Comparison of ENCODE assay signal across 18 cellular contexts in genomic region chr16:82042144-82042543, GRCh38. TPM values are rescaled to one million over a fixed set of nuclear protein-coding genes. Genes with fewer than 3 reads are reported as not detected.
A peak's percentile ranks its signal among the peaks of the same experiment; 100 is the strongest.
DNase-seq lines count a peak whose midpoint lies in the region; ATAC-seq, FAIRE-seq and TF ChIP-seq lines count a peak whose summit lies in the region.
"Had no signal": no experiment of that assay in that cellular context is flagged by ENCODE, and none has a peak within 500 bp of the region (broad histone marks: within the 10 kb centered on the region; RNA-seq: fewer than 3 reads in every experiment).

No MANE protein-coding gene starts in this region.

- H3K27ac ChIP-seq in HepG2 (ENCODE audit: extremely low read length, insufficient read depth, low read length) (no peak overlapping the region), right lobe of liver (no peak overlapping the region)
- H3K27ac ChIP-seq: 22Rv1, BLaER1 had no signal

- in situ Hi-C loops in HepG2 (cut with HindIII; ENCODE audit: extremely low pct_ligation_motif_present, low pct_unique_long_range_greater_than_20kb) = no loop called here

- TF ChIP-seq POLR2A in HepG2 (IDR thresholded peaks at IDR 0.05; ENCODE audit: insufficient read depth in 1 of 2, low read depth in 2 of 2, low read length in 2 of 2) (no peak), right lobe of liver (IDR thresholded peaks at IDR 0.05) (no peak)

- intact Hi-C loops in HepG2 (cut with micrococcal nuclease; ENCODE audit: unreplicated experiment) (no loop called here), right lobe of liver (cut with DNase I) (no loop called here), mucosa of descending colon (cut with DNase I, micrococcal nuclease) (no loop called here), Right ventricle myocardium inferior (cut with DNase I) (no loop called here)

- H3K36me3 ChIP-seq in HepG2 (replicated peaks in 1 of 2; ENCODE audit: control insufficient read depth in 1 of 2, insufficient read depth in 2 of 2, low read length in 2 of 2) (peaks cover 2 to 5% of the 10 kb centered on the region in 2 experiments; a peak in 3 of 5 replicates), right lobe of liver (no peaks in the 10 kb centered on the region), mucosa of descending colon (ENCODE audit: low read depth) (no peaks in the 10 kb centered on the region)
- H3K36me3 ChIP-seq: BLaER1 had no signal

- peaks cover 67% of the 10 kb centered on the region for H3K79me2 ChIP-seq in HepG2 (ENCODE audit: insufficient read depth, low read length)

- CTCF ChIA-PET in HepG2 (lab: Yijun Ruan, JAX; ENCODE audit: low intra/inter-chr PET ratio, low total read pairs) = no interaction called here

- ATAC-seq in HepG2 = no peak
- ATAC-seq in right lobe of liver = no peak
- ATAC-seq in mucosa of descending colon = peak; percentile 47
- ATAC-seq in GM18498 (IDR thresholded peaks at IDR 0.05; ENCODE audit: unreplicated experiment) = no peak
- ATAC-seq in Right ventricle myocardium inferior = no peak
- ATAC-seq: GM23338 had no signal

- H2AFZ ChIP-seq in HepG2 (ENCODE audit: low read length) = no peak overlapping the region
- H2AFZ ChIP-seq: GM23338 had no signal

- no peaks in the 10 kb centered on the region; the same call in 1 of the 2 replicates for H4K20me1 ChIP-seq in HepG2 (ENCODE audit: insufficient read depth, low read length)
- H4K20me1 ChIP-seq: BLaER1 had no signal

- no peak for TF ChIP-seq CTCF in HepG2 (CRISPR knock-in tag; IDR thresholded peaks at IDR 0.05)
- TF ChIP-seq CTCF in right lobe of liver (IDR thresholded peaks at IDR 0.05) = no peak
- TF ChIP-seq CTCF in mucosa of descending colon (IDR thresholded peaks at IDR 0.05) = no peak

- no peaks in the 10 kb centered on the region for H3K9me3 ChIP-seq in HepG2 (ENCODE audit: low read length)
- H3K9me3 ChIP-seq in right lobe of liver = no peaks in the 10 kb centered on the region
- no peaks in the 10 kb centered on the region for H3K9me3 ChIP-seq in mucosa of descending colon
- H3K9me3 ChIP-seq: BLaER1 had no signal

- no peak for DNase-seq in HepG2 (ENCODE audit: low spot score)
- no peak for DNase-seq in right lobe of liver
- DNase-seq in RPMI7951 (ENCODE audit: low read depth) = peak; percentile 60
- DNase-seq in mucosa of descending colon = no peak
- no peak for DNase-seq in hypothalamus (lab: John Stamatoyannopoulos, UW)
- DNase-seq in Right ventricle myocardium inferior (ENCODE audit: missing footprints) = no peak
- no peak for DNase-seq in activated T-cell treated with anti-CD3 and anti-CD28 coated beads, Interleukin-2, amount 50 U/mL, for 48 hours
- DNase-seq: AML-193; CD4-positive, CD25-positive, alpha-beta regulatory T cell; DMS53; H7 had no signal

- no peaks in the 10 kb centered on the region for H3K27me3 ChIP-seq in HepG2 (ENCODE audit: control insufficient read depth in 1 of 2, insufficient read depth in 2 of 2, low read length in 2 of 2)
- H3K27me3 ChIP-seq in right lobe of liver = no peaks in the 10 kb centered on the region
- H3K27me3 ChIP-seq: BLaER1 had no signal

- H3K4me2 ChIP-seq in HepG2 (ENCODE audit: low read depth, low read length) = no peak overlapping the region
- H3K4me2 ChIP-seq: BLaER1, GM23338 had no signal

- no peak for TF ChIP-seq EP300 in HepG2 (IDR thresholded peaks at IDR 0.05; ENCODE audit: low read depth in 2 of 2, low read length in 2 of 2)
- no peak for TF ChIP-seq EP300 in HepG2 (CRISPR knock-in tag; IDR thresholded peaks at IDR 0.05; ENCODE audit: borderline replicate concordance)

- H3K4me3 ChIP-seq in HepG2 (replicated peaks in 1 of 3; ENCODE audit: insufficient read depth in 1 of 3, low read depth in 2 of 3, low read length in 3 of 3) = no peak overlapping the region
- no peak overlapping the region for H3K4me3 ChIP-seq in right lobe of liver
- no peak overlapping the region for H3K4me3 ChIP-seq in mucosa of descending colon
- H3K4me3 ChIP-seq: BLaER1, GM23338 had no signal

- no peak for TF ChIP-seq RAD21 in HepG2 (CRISPR knock-in tag; IDR thresholded peaks at IDR 0.05)

- 97% methylated on average over 8 of the region's 8 CpGs for WGBS in HepG2 (ENCODE audit: low lambda C conversion rate)
- 100% methylated on average over 3 of the region's 8 CpGs for WGBS in right lobe of liver (ENCODE audit: insufficient coverage, low coverage, low lambda C conversion rate, missing lambda C conversion rate)

- no TSS peak for BruUV-seq in HepG2 (replicated peaks; lab: Mats Ljungman, UMichigan)

- H3K4me1 ChIP-seq in HepG2 (ENCODE audit: insufficient read depth, low read length) = peaks cover 78% of the 10 kb centered on the region
- peaks cover 0 to 51% (median 16%) of the 10 kb centered on the region in 4 donors for H3K4me1 ChIP-seq in right lobe of liver
- H3K4me1 ChIP-seq in mucosa of descending colon (ENCODE audit: low read depth) = peaks cover 3% of the 10 kb centered on the region
- H3K4me1 ChIP-seq: BLaER1 had no signal

- FAIRE-seq in HepG2 (lab: Jason Lieb, UNC) = no peak
- FAIRE-seq: GM18507 had no signal

- POLR2A ChIA-PET in HepG2 (lab: Yijun Ruan, JAX) = interaction anchor here (1.0 kb wide), 1 partner anchor 20 kb away, joined by 3 read pairs; no protein-coding TSS in a partner anchor

- H3K9ac ChIP-seq in HepG2 (ENCODE audit: insufficient read depth, low read depth, low read length) = no peak overlapping the region
- H3K9ac ChIP-seq: BLaER1 had no signal

TF ChIP-seq in HepG2, 621 proteins besides CTCF, POLR2A, EP300 and RAD21 (continues in another document):
- TF ChIP-seq ZNF414 (CRISPR knock-in tag; IDR thresholded peaks at IDR 0.05) = no peak

RNA-seq across cellular contexts. Expression of gene HSD17B2, which starts 7.1 kb away (rescaled TPM):
- total RNA-seq in HepG2 (2016; rRNA removed; fragmentation: Illumina TruSeq; extraction: Trizol) = 20.4 and 26.3 TPM in 2 replicates
- total RNA-seq in HepG2 (2016; cell fraction: cytosol; rRNA removed; fragmentation: Illumina TruSeq; extraction: Trizol; ENCODE audit: low read depth) = 8.1 and 10.8 TPM in 2 replicates
- 17.1 and 26.5 TPM in 2 replicates for total RNA-seq in HepG2 (2016; cell fraction: insoluble cytoplasmic fraction; rRNA removed; fragmentation: Illumina TruSeq; extraction: Trizol)
- 14.2 and 15.4 TPM in 2 replicates for total RNA-seq in HepG2 (2016; cell fraction: membrane; rRNA removed; fragmentation: Illumina TruSeq; extraction: Trizol)
- 20.3 and 26.6 TPM in 2 replicates for total RNA-seq in HepG2 (2016; cell fraction: nucleus; rRNA removed; fragmentation: Illumina TruSeq; extraction: Trizol)
- 69.3 and 70.7 TPM in 2 replicates for polyA plus RNA-seq in HepG2 (2011; rRNA removed)
- polyA plus RNA-seq in HepG2 (2011; cell fraction: cytosol; rRNA removed) = 63.0 and 86.7 TPM in 2 replicates
- 25.9 and 29.8 TPM in 2 replicates for polyA plus RNA-seq in HepG2 (2011; cell fraction: nucleus; rRNA removed)
- polyA plus RNA-seq in HepG2 (2012) = 99.3 and 106 TPM in 2 replicates
- 10.6 and 11.5 TPM in 2 replicates for polyA plus RNA-seq in HepG2 (2016; cell fraction: cytosol; fragmentation: Illumina TruSeq; extraction: Trizol; ENCODE audit: low read depth)
- polyA plus RNA-seq in HepG2 (2016; cell fraction: insoluble cytoplasmic fraction; fragmentation: Illumina TruSeq; extraction: Trizol; ENCODE audit: low read depth) = 19.6 and 20.2 TPM in 2 replicates
- 13.1 and 14.3 TPM in 2 replicates for polyA plus RNA-seq in HepG2 (2016; cell fraction: membrane; fragmentation: Illumina TruSeq; extraction: Trizol; ENCODE audit: low read depth)
- 30.1 and 31.0 TPM in 2 replicates for polyA plus RNA-seq in HepG2 (2016; cell fraction: nucleus; fragmentation: Illumina TruSeq; extraction: Trizol; ENCODE audit: insufficient read depth, low read depth)
- 150 TPM in 1 of 2 replicates, not detected in the other for polyA minus RNA-seq in HepG2 (2011; rRNA and poly(A)+ RNA removed; ENCODE audit: low replicate concordance)
- polyA minus RNA-seq in HepG2 (2011; cell fraction: cytosol; rRNA and poly(A)+ RNA removed) = 38.6 and 54.8 TPM in 2 replicates
- polyA minus RNA-seq in HepG2 (2011; cell fraction: nucleus; rRNA and poly(A)+ RNA removed) = 77.4 and 89.1 TPM in 2 replicates
- total RNA-seq in right lobe of liver = 100 to 1,000 TPM in 1 of 6 experiments, 10 to 100 TPM in 5; 65.2 to 144 (median 84.7) TPM
- total RNA-seq in RPMI7951 (2014; rRNA removed; shearing (Covaris generic)) = 1.4 and 2.6 TPM in 2 replicates
- 100 to 1,000 TPM in 1 of 3 donors, 10 to 100 TPM in 2; 38.6 to 211 (median 45.5) TPM for total RNA-seq in mucosa of descending colon
- not detected for total RNA-seq in Right ventricle myocardium inferior
- total RNA-seq: CD4-positive, CD25-positive, alpha-beta regulatory T cell; GM23338; H7 had no signal
- polyA plus RNA-seq: IgD-negative memory B cell had no signal

RNA-seq across cellular contexts. Expression of gene SDR42E1, which starts 30.9 kb away (rescaled TPM):
- total RNA-seq in HepG2 (2016; rRNA removed; fragmentation: Illumina TruSeq; extraction: Trizol) = 0.01 and 0.13 TPM in 2 replicates
- not detected in 2 replicates for total RNA-seq in HepG2 (2016; cell fraction: cytosol; rRNA removed; fragmentation: Illumina TruSeq; extraction: Trizol; ENCODE audit: low read depth)
- 0.09 and 0.39 TPM in 2 replicates for total RNA-seq in HepG2 (2016; cell fraction: insoluble cytoplasmic fraction; rRNA removed; fragmentation: Illumina TruSeq; extraction: Trizol)
- total RNA-seq in HepG2 (2016; cell fraction: membrane; rRNA removed; fragmentation: Illumina TruSeq; extraction: Trizol) = under 0.01 and 0.09 TPM in 2 replicates
- total RNA-seq in HepG2 (2016; cell fraction: nucleus; rRNA removed; fragmentation: Illumina TruSeq; extraction: Trizol) = 0.03 TPM in 1 of 2 replicates, not detected in the other
- 0.01 TPM in 1 of 2 replicates, not detected in the other for polyA plus RNA-seq in HepG2 (2011; rRNA removed)
- polyA plus RNA-seq in HepG2 (2011; cell fraction: cytosol; rRNA removed) = under 0.01 TPM in 1 of 2 replicates, not detected in the other
- polyA plus RNA-seq in HepG2 (2011; cell fraction: nucleus; rRNA removed) = 0.02 TPM in 2 replicates
- 0.01 TPM in 1 of 2 replicates, not detected in the other for polyA plus RNA-seq in HepG2 (2012)
- polyA plus RNA-seq in HepG2 (2016; cell fraction: cytosol; fragmentation: Illumina TruSeq; extraction: Trizol; ENCODE audit: low read depth) = not detected in 2 replicates
- 0.11 TPM in 2 replicates for polyA plus RNA-seq in HepG2 (2016; cell fraction: insoluble cytoplasmic fraction; fragmentation: Illumina TruSeq; extraction: Trizol; ENCODE audit: low read depth)
- polyA plus RNA-seq in HepG2 (2016; cell fraction: membrane; fragmentation: Illumina TruSeq; extraction: Trizol; ENCODE audit: low read depth) = 0.07 TPM in 1 of 2 replicates, not detected in the other
- not detected in 2 replicates for polyA plus RNA-seq in HepG2 (2016; cell fraction: nucleus; fragmentation: Illumina TruSeq; extraction: Trizol; ENCODE audit: insufficient read depth, low read depth)
- not detected in 2 replicates for polyA minus RNA-seq in HepG2 (2011; rRNA and poly(A)+ RNA removed; ENCODE audit: low replicate concordance)
- not detected in 2 replicates for polyA minus RNA-seq in HepG2 (2011; cell fraction: cytosol; rRNA and poly(A)+ RNA removed)
- not detected in 2 replicates for polyA minus RNA-seq in HepG2 (2011; cell fraction: nucleus; rRNA and poly(A)+ RNA removed)
- total RNA-seq in right lobe of liver = 1 to 10 TPM; 3.4 to 5.9 (median 4.5) TPM
- 1.6 and 1.8 TPM in 2 replicates for total RNA-seq in RPMI7951 (2014; rRNA removed; shearing (Covaris generic))
- 10 to 100 TPM in 1 of 3 donors, 1 to 10 TPM in 2; 5.9 to 14.0 (median 6.7) TPM for total RNA-seq in mucosa of descending colon
- total RNA-seq in Right ventricle myocardium inferior = 0.43 TPM
- total RNA-seq: A673 had no signal
- polyA plus RNA-seq: GM23338 had no signal
